Comparison of ENCODE assay signal across 8 cellular contexts in the genomic region with DNA sequence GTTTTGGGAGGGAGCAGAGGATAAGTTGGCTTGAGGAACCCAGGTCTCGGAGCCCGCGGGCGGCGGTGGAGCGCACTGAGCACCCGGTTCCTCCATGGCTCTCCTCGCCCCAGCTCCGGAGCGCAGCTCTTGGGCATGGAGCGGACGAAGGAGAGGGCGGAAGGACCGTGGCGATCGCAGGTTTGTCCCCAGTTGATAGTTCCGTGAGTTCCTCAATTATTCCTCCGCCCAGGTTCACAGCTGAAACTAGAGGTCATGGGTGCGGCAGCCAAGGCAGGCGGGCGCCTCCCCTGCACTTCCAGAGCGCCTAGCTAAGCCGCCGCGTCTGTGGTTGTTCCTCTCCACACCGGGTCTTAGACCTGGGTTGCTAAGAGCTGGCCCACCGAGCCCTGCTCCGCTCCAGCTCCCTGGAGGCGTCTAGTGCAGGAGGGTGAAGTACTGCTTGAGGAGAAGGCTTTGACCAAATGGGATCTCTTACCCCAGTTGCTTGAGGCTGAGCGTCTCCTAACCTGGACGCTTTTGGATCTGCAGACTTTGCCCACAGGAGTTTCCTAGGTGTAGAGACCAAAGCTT.
DNase-seq lines count a peak whose midpoint lies in the region; ATAC-seq lines count a peak whose summit lies in the region.

Gene HTR1B, minus strand, starts transcription at position 184 of the 573 bp plus-strand sequence. Its CDS starts 88 bp downstream, at position 96.

- H3K9me3 ChIP-seq in iPS DF 6.9 (ENCODE audit: control insufficient read depth, insufficient read depth, low read length): no peaks in the 10 kb centered on the region

- WGBS in iPS DF 6.9 (ENCODE audit: insufficient coverage, insufficient read length): no CpG with 5 or more reads among the region's 31 CpGs

- peaks cover 22% of the 10 kb centered on the region; the same call in 1 of the 2 replicates for H3K27me3 ChIP-seq in iPS DF 6.9 (ENCODE audit: control insufficient read depth, insufficient read depth, low read length)

- no peak within 1 kb of the TSS for H3K27ac ChIP-seq in iPS DF 6.9 (ENCODE audit: low read length)

- peak within 1 kb of the TSS; percentile 86 for H3K4me3 ChIP-seq in iPS DF 6.9 (ENCODE audit: low read length)
- H3K4me3 ChIP-seq in skeletal muscle cell (ENCODE audit: low read depth, low read length): peak within 1 kb of the TSS; percentile 64

- H3K4me3 Mint-ChIP-seq in activated naive CD8-positive, alpha-beta T cell: peak within 1 kb of the TSS; percentile 59

- peaks cover 48% of the 10 kb centered on the region for H3K27me3 Mint-ChIP-seq in activated naive CD8-positive, alpha-beta T cell

- H3K27ac Mint-ChIP-seq in activated naive CD8-positive, alpha-beta T cell: no peak within 1 kb of the TSS

- H3K36me3 Mint-ChIP-seq in activated naive CD8-positive, alpha-beta T cell: no peaks in the 10 kb centered on the region

- H3K4me1 Mint-ChIP-seq in activated naive CD8-positive, alpha-beta T cell (ENCODE audit: low read depth): peaks cover 20% of the 10 kb centered on the region

- H3K9me3 Mint-ChIP-seq in activated naive CD8-positive, alpha-beta T cell (ENCODE audit: low read depth): peaks cover 4% of the 10 kb centered on the region

- ATAC-seq in GM21576 (IDR thresholded peaks at IDR 0.05; ENCODE audit: unreplicated experiment): no peak

- peaks cover 2% of the 10 kb centered on the region; the same call in 1 of the 2 replicates for H3K4me1 ChIP-seq in iPS DF 6.9 (ENCODE audit: control insufficient read depth, insufficient read depth, low read length)

- no peaks in the 10 kb centered on the region for H3K36me3 ChIP-seq in iPS DF 6.9 (ENCODE audit: control insufficient read depth, insufficient read depth, low read length)

- peak; percentile 77 for DNase-seq in HCEC 1CT
- DNase-seq in iPS DF 6.9 (ENCODE audit: low read depth, low spot score): no peak
- DNase-seq in skeletal muscle cell (ENCODE audit: low read depth): no peak
- DNase-seq in foreskin melanocyte: no peak
- no peak for DNase-seq in NCI-H2227 (lab: John Stamatoyannopoulos, UW; ENCODE audit: unreplicated experiment)
- DNase-seq in HuH-7.5 (ENCODE audit: low spot score): no peak
